Comparison of ENCODE assay signal across 24 cellular contexts in genomic region chr7:156732091-156732621, GRCh38.
"Had no signal": no experiment of that assay in that cellular context is flagged by ENCODE, and none has a peak within 500 bp of the region (broad histone marks: within the 10 kb centered on the region; RNA-seq: fewer than 3 reads in every experiment).

No MANE protein-coding gene starts in this region.

- H3K4me1 Mint-ChIP-seq: activated naive CD4-positive, alpha-beta T cell treated with anti-CD3 and anti-CD28 coated beads, Interleukin-2, amount 10 ng/mL, durations not matched to agents 7 days and 5 days; activated naive CD8-positive, alpha-beta T cell treated with anti-CD3 and anti-CD28 coated beads, Interleukin-2, amount 50 U/mL, for 24 hours; stimulated activated naive CD8-positive, alpha-beta T cell treated with anti-CD3 and anti-CD28 coated beads, Interleukin-15, amount 100 ng/mL, for 72 hours had no signal

- H3K9me3 ChIP-seq: gastrocnemius medialis, right lobe of liver had no signal

- DNase-seq: activated CD4-positive, alpha-beta T cell treated with anti-CD3 and anti-CD28 coated beads for 48 hours; activated CD4-positive, CD25-positive, alpha-beta regulatory T cell; activated CD8-positive, alpha-beta T cell treated with anti-CD3 and anti-CD28 coated beads for 36 hours; activated naive CD4-positive, alpha-beta T cell treated with anti-CD3 and anti-CD28 coated beads, Interleukin-2, amount 10 ng/mL, durations not matched to agents 7 days and 5 days; activated naive CD8-positive, alpha-beta T cell treated with anti-CD3 and anti-CD28 coated beads, Interleukin-2, amount 50 U/mL, for 24 hours; activated T-cell treated with anti-CD3 and anti-CD28 coated beads, Interleukin-2, amount 50 U/mL, for 1 hour; aorta; cerebellar nuclear complex; effector memory CD4-positive, alpha-beta T cell; gastrocnemius medialis; heart left ventricle; mesendoderm; naive thymus-derived CD8-positive, alpha-beta T cell; right lobe of liver; stimulated activated CD4-positive, alpha-beta T cell treated with anti-CD3 and anti-CD28 coated beads, Interleukin-4, amount 100 ng/mL, for 1 hour; stimulated activated naive CD8-positive, alpha-beta T cell treated with anti-CD3 and anti-CD28 coated beads, Interleukin-15, amount 100 ng/mL, for 72 hours; T-cell; transverse colon had no signal

- ATAC-seq: activated CD8-positive, alpha-beta T cell treated with anti-CD3 and anti-CD28 coated beads for 36 hours; activated naive CD8-positive, alpha-beta T cell treated with anti-CD3 and anti-CD28 coated beads, Interleukin-2, amount 50 U/mL, for 24 hours; gastrocnemius medialis; heart left ventricle; naive thymus-derived CD8-positive, alpha-beta T cell; right lobe of liver; stimulated activated naive CD8-positive, alpha-beta T cell treated with anti-CD3 and anti-CD28 coated beads, Interleukin-15, amount 100 ng/mL, for 72 hours; T-cell had no signal

- H3K27ac ChIP-seq: epithelial cell of prostate, gastrocnemius medialis, heart left ventricle, parathyroid adenoma, right lobe of liver, suprapubic skin, transverse colon had no signal

- H2AFZ ChIP-seq: parathyroid adenoma had no signal

- H3K27me3 ChIP-seq: gastrocnemius medialis, heart left ventricle, right lobe of liver, suprapubic skin, transverse colon had no signal

- H3K36me3 ChIP-seq: right lobe of liver had no signal

- FAIRE-seq: bronchial epithelial cell had no signal

- H3K4me1 ChIP-seq: gastrocnemius medialis, heart left ventricle, suprapubic skin, transverse colon had no signal

- H3K27ac Mint-ChIP-seq: activated CD8-positive, alpha-beta T cell treated with anti-CD3 and anti-CD28 coated beads for 36 hours; activated naive CD4-positive, alpha-beta T cell treated with anti-CD3 and anti-CD28 coated beads, Interleukin-2, amount 10 ng/mL, durations not matched to agents 7 days and 5 days; activated naive CD8-positive, alpha-beta T cell treated with anti-CD3 and anti-CD28 coated beads, Interleukin-2, amount 50 U/mL, for 24 hours; dendritic cell treated with granulocyte-macrophage colony-stimulating factor and Interleukin-4, amounts not matched to agents 40 ng/mL and 50 ng/mL, for 4 days; naive thymus-derived CD8-positive, alpha-beta T cell; T-cell had no signal

- H3K9ac ChIP-seq: parathyroid adenoma had no signal

- H3K27me3 Mint-ChIP-seq: activated CD8-positive, alpha-beta T cell treated with anti-CD3 and anti-CD28 coated beads for 36 hours; activated naive CD4-positive, alpha-beta T cell treated with anti-CD3 and anti-CD28 coated beads, Interleukin-2, amount 10 ng/mL, durations not matched to agents 7 days and 5 days; activated naive CD8-positive, alpha-beta T cell treated with anti-CD3 and anti-CD28 coated beads, Interleukin-2, amount 50 U/mL, for 24 hours; dendritic cell treated with granulocyte-macrophage colony-stimulating factor and Interleukin-4, amounts not matched to agents 40 ng/mL and 50 ng/mL, for 4 days; naive thymus-derived CD8-positive, alpha-beta T cell; stimulated activated naive CD8-positive, alpha-beta T cell treated with anti-CD3 and anti-CD28 coated beads, Interleukin-15, amount 100 ng/mL, for 72 hours; T-cell had no signal

- H3K4me3 Mint-ChIP-seq: activated CD8-positive, alpha-beta T cell treated with anti-CD3 and anti-CD28 coated beads for 36 hours; activated naive CD4-positive, alpha-beta T cell treated with anti-CD3 and anti-CD28 coated beads, Interleukin-2, amount 10 ng/mL, durations not matched to agents 7 days and 5 days; activated naive CD8-positive, alpha-beta T cell treated with anti-CD3 and anti-CD28 coated beads, Interleukin-2, amount 50 U/mL, for 24 hours; dendritic cell treated with granulocyte-macrophage colony-stimulating factor and Interleukin-4, amounts not matched to agents 40 ng/mL and 50 ng/mL, for 4 days; naive thymus-derived CD8-positive, alpha-beta T cell; stimulated activated naive CD8-positive, alpha-beta T cell treated with anti-CD3 and anti-CD28 coated beads, Interleukin-15, amount 100 ng/mL, for 72 hours; T-cell had no signal

- H3K4me3 ChIP-seq: gastrocnemius medialis, heart left ventricle, right lobe of liver, smooth muscle cell, suprapubic skin, transverse colon had no signal

- H3K4me2 ChIP-seq: smooth muscle cell had no signal
